ENCODE assay signal across 12 cellular contexts in genomic region chr5:5231576-5231975, GRCh38.
DNase-seq lines count a peak whose midpoint lies in the region; ATAC-seq, FAIRE-seq and TF ChIP-seq lines count a peak whose summit lies in the region.
"Had no signal": no experiment of that assay in that cellular context is flagged by ENCODE, and none has a peak within 500 bp of the region (broad histone marks: within the 10 kb centered on the region; RNA-seq: fewer than 3 reads in every experiment).

No MANE protein-coding gene starts in this region.

- peaks cover 4% of the 10 kb centered on the region for H3K36me3 Mint-ChIP-seq in mesothelial cell of epicardium
- no peaks in the 10 kb centered on the region for H3K36me3 Mint-ChIP-seq in activated naive CD4-positive, alpha-beta T cell treated with anti-CD3 and anti-CD28 coated beads for 36 hours (ENCODE audit: low read depth)
- H3K36me3 Mint-ChIP-seq: CD4-positive, CD25-positive, alpha-beta regulatory T cell had no signal

- no peak for FAIRE-seq in RCC 7860 (lab: Jason Lieb, UNC)
- FAIRE-seq: GM12891 had no signal

- intact Hi-C loops in activated naive CD4-positive, alpha-beta T cell treated with anti-CD3 and anti-CD28 coated beads for 36 hours (cut with micrococcal nuclease): no loop called here

- H3K4me3 Mint-ChIP-seq in mesothelial cell of epicardium: no peak overlapping the region
- H3K4me3 Mint-ChIP-seq in activated naive CD4-positive, alpha-beta T cell treated with anti-CD3 and anti-CD28 coated beads for 36 hours: no peak overlapping the region
- H3K4me3 Mint-ChIP-seq: CD4-positive, CD25-positive, alpha-beta regulatory T cell had no signal

- DNase-seq in M059J (ENCODE audit: low read depth): peak; percentile 53
- no peak for DNase-seq in mesothelial cell of epicardium (ENCODE audit: low spot score in 2 of 2, unreplicated experiment in 2 of 2)
- no peak for DNase-seq in RCC 7860 (ENCODE audit: low spot score)
- DNase-seq in T-helper 2 cell: no peak
- DNase-seq in activated naive CD4-positive, alpha-beta T cell treated with anti-CD3 and anti-CD28 coated beads for 36 hours: no peak
- DNase-seq: ACHN; CD4-positive, CD25-positive, alpha-beta regulatory T cell; DMS53; GOT3 had no signal

- H3K27me3 Mint-ChIP-seq in mesothelial cell of epicardium (ENCODE audit: low read depth): no peaks in the 10 kb centered on the region
- H3K27me3 Mint-ChIP-seq in activated naive CD4-positive, alpha-beta T cell treated with anti-CD3 and anti-CD28 coated beads for 36 hours (ENCODE audit: low read depth): no peaks in the 10 kb centered on the region

- H3K9me3 Mint-ChIP-seq in mesothelial cell of epicardium: peaks cover 9% of the 10 kb centered on the region
- no peaks in the 10 kb centered on the region for H3K9me3 Mint-ChIP-seq in activated naive CD4-positive, alpha-beta T cell treated with anti-CD3 and anti-CD28 coated beads for 36 hours

- H3K27ac Mint-ChIP-seq in mesothelial cell of epicardium: peak overlapping the region; percentile 13
- no peak overlapping the region for H3K27ac Mint-ChIP-seq in activated naive CD4-positive, alpha-beta T cell treated with anti-CD3 and anti-CD28 coated beads for 36 hours
- H3K27ac Mint-ChIP-seq: CD4-positive, CD25-positive, alpha-beta regulatory T cell had no signal

- no peak for ATAC-seq in SK-N-SH treated with all-trans-retinoic acid at 6 μM for 48 hours
- ATAC-seq in activated CD4-positive, CD25-positive, alpha-beta regulatory T cell treated with anti-CD3 and anti-CD28 coated beads, Interleukin-2, amount 50 U/mL, for 24 hours: no peak

- CTCF ChIA-PET in activated naive CD4-positive, alpha-beta T cell treated with anti-CD3 and anti-CD28 coated beads for 36 hours (lab: Charles Lee): no interaction called here

- peaks cover 30% of the 10 kb centered on the region for H3K4me1 Mint-ChIP-seq in mesothelial cell of epicardium
- no peaks in the 10 kb centered on the region for H3K4me1 Mint-ChIP-seq in activated naive CD4-positive, alpha-beta T cell treated with anti-CD3 and anti-CD28 coated beads for 36 hours (ENCODE audit: low read depth)
- H3K4me1 Mint-ChIP-seq: CD4-positive, CD25-positive, alpha-beta regulatory T cell had no signal

- TF ChIP-seq CTCF in mesothelial cell of epicardium (IDR thresholded peaks at IDR 0.05; ENCODE audit: unreplicated experiment): no peak

TF ChIP-seq in SK-N-SH treated with all-trans-retinoic acid at 6 μM for 48 hours, 23 proteins besides CTCF, POLR2A, EP300 and RAD21:
- TF ChIP-seq ISL1 (CRISPR knock-in tag; IDR thresholded peaks at IDR 0.05): 0 out of 2 replicates have a peak, but pooled peaks have one; percentile 16
- no peak for TF ChIP-seq RARB (CRISPR knock-in tag; IDR thresholded peaks at IDR 0.05)
